ENCODE assay signal across 9 cellular contexts in genomic region chr12:96208801-96209534, GRCh38.
DNase-seq lines count a peak whose midpoint lies in the region; ATAC-seq and TF ChIP-seq lines count a peak whose summit lies in the region.
"Had no signal": no experiment of that assay in that cellular context is flagged by ENCODE, and none has a peak within 500 bp of the region (broad histone marks: within the 10 kb centered on the region; RNA-seq: fewer than 3 reads in every experiment).

No MANE protein-coding gene starts in this region.

- H3K27me3 Mint-ChIP-seq in memory B cell = no peaks in the 10 kb centered on the region

- in situ Hi-C loops in astrocyte of the cerebellum (cut with HindIII; ENCODE audit: low sequenced_read_pairs) = loop anchor here (25.0 kb wide), 1 partner anchor 147 kb away; no protein-coding TSS in a partner anchor

- H3K36me3 Mint-ChIP-seq in memory B cell = no peaks in the 10 kb centered on the region

- DNase-seq in AG10803 (ENCODE audit: low read depth) (no peak), astrocyte of the cerebellum (ENCODE audit: low read depth) (no peak), memory B cell (ENCODE audit: low spot score in 2 of 2) (peak; percentile 36 to 42), NCI-H345 (lab: John Stamatoyannopoulos, UW) (no peak), NCI-H1092 (lab: John Stamatoyannopoulos, UW) (no peak), HuH-7.5 (ENCODE audit: low spot score) (no peak)
- DNase-seq: NCI-H1930 had no signal

- H3K4me3 ChIP-seq in AG10803 (ENCODE audit: low read length) (no peak overlapping the region), astrocyte of the cerebellum (ENCODE audit: low read depth, low read length) (no peak overlapping the region)

- H3K9me3 Mint-ChIP-seq in memory B cell = no peaks in the 10 kb centered on the region

- TF ChIP-seq CTCF in AG10803 (conservative IDR thresholded peaks at IDR 0.05; ENCODE audit: low read length) (peak; percentile 17), astrocyte of the cerebellum (IDR thresholded peaks at IDR 0.05; ENCODE audit: low read depth, low read length, missing control alignments) (peak; percentile 25)

- H3K27ac Mint-ChIP-seq in memory B cell = peak overlapping the region; percentile 93

- ATAC-seq in HG02798 (IDR thresholded peaks at IDR 0.05; ENCODE audit: poor library complexity, unreplicated experiment) (peak; percentile 45), memory B cell (ENCODE audit: low read depth) (peak; percentile 78), GM21723 (IDR thresholded peaks at IDR 0.05; ENCODE audit: unreplicated experiment) (no peak)

- peak overlapping the region; percentile 65 for H3K4me3 Mint-ChIP-seq in memory B cell

- peaks cover 73% of the 10 kb centered on the region for H3K4me1 Mint-ChIP-seq in memory B cell

Comparison
In these comparisons a context has a peak if more than half of its experiments do, and no peak if none do; other contexts are left out.
1. DNase-seq: peak in memory B cell (2 of 2); none in AG10803 (single experiment), astrocyte of the cerebellum (single experiment), NCI-H345 (single experiment), NCI-H1092 (single experiment) and HuH-7.5 (single experiment).